ENCODE assay signal across 1 cellular context in the genomic region with DNA sequence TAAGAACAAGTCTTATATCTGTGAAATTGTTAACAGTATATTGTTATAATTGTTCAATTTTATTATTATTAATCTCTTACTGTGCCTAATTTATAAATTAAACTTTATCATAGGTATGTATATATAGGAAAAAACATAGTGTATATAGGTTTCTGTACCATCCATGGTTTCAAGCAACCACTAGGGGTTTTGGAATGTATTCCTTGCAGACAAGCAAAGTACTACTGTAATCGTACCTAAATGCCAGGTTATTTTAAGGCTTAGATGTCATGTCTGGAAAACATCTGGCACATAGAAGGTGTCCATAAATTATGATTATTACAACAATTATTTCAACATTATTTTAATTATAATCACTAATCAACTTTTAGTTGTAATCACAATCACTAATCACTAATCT.
TF ChIP-seq lines count a peak whose summit lies in the region.

No MANE protein-coding gene starts in this region.

TF ChIP-seq in SK-N-SH treated with all-trans-retinoic acid at 6 μM for 48 hours, 23 proteins besides CTCF, POLR2A, EP300 and RAD21 (continued from another document):
- TF ChIP-seq, protein P1, sequence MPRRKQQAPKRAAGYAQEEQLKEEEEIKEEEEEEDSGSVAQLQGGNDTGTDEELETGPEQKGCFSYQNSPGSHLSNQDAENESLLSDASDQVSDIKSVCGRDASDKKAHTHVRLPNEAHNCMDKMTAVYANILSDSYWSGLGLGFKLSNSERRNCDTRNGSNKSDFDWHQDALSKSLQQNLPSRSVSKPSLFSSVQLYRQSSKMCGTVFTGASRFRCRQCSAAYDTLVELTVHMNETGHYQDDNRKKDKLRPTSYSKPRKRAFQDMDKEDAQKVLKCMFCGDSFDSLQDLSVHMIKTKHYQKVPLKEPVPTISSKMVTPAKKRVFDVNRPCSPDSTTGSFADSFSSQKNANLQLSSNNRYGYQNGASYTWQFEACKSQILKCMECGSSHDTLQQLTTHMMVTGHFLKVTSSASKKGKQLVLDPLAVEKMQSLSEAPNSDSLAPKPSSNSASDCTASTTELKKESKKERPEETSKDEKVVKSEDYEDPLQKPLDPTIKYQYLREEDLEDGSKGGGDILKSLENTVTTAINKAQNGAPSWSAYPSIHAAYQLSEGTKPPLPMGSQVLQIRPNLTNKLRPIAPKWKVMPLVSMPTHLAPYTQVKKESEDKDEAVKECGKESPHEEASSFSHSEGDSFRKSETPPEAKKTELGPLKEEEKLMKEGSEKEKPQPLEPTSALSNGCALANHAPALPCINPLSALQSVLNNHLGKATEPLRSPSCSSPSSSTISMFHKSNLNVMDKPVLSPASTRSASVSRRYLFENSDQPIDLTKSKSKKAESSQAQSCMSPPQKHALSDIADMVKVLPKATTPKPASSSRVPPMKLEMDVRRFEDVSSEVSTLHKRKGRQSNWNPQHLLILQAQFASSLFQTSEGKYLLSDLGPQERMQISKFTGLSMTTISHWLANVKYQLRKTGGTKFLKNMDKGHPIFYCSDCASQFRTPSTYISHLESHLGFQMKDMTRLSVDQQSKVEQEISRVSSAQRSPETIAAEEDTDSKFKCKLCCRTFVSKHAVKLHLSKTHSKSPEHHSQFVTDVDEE (CRISPR knock-in tag; IDR thresholded peaks at IDR 0.05): no peak
- no peak for TF ChIP-seq TOX (CRISPR knock-in tag; IDR thresholded peaks at IDR 0.05; ENCODE audit: borderline replicate concordance)
